ENCODE assay signal across 15 cellular contexts in genomic region chr7:34361663-34362250, GRCh38.
A peak's percentile ranks its signal among the peaks of the same experiment; 100 is the strongest.
DNase-seq lines count a peak whose midpoint lies in the region; ATAC-seq and TF ChIP-seq lines count a peak whose summit lies in the region.
"Had no signal": no experiment of that assay in that cellular context is flagged by ENCODE, and none has a peak within 500 bp of the region (broad histone marks: within the 10 kb centered on the region; RNA-seq: fewer than 3 reads in every experiment).

No MANE protein-coding gene starts in this region.

- H3K9me3 ChIP-seq in MG63 (no peaks in the 10 kb centered on the region; the same call in 1 of the 2 replicates), suprapubic skin (no peaks in the 10 kb centered on the region)
- H3K9me3 ChIP-seq: BE2C, HAP-1, SJCRH30 had no signal

- H3K4me1 ChIP-seq in suprapubic skin = no peaks in the 10 kb centered on the region
- H3K4me1 ChIP-seq: BE2C, HAP-1, SJCRH30 had no signal

- no peaks in the 10 kb centered on the region for H3K4me1 Mint-ChIP-seq in activated CD4-positive, alpha-beta T cell treated with anti-CD3 and anti-CD28 coated beads for 36 hours

- CTCF ChIA-PET in activated CD4-positive, alpha-beta T cell treated with anti-CD3 and anti-CD28 coated beads for 36 hours (lab: Charles Lee) = no interaction called here

- H3K36me3 Mint-ChIP-seq in activated CD4-positive, alpha-beta T cell treated with anti-CD3 and anti-CD28 coated beads for 36 hours (ENCODE audit: low read depth) = no peaks in the 10 kb centered on the region

- POLR2A ChIA-PET in activated CD4-positive, alpha-beta T cell treated with anti-CD3 and anti-CD28 coated beads for 36 hours (lab: Charles Lee) = no interaction called here

- DNase-seq in MG63 (peak; percentile 81), astrocyte of the hippocampus (ENCODE audit: low read depth, low spot score) (peak; percentile 44), middle frontal gyrus (ENCODE audit: extremely low spot score, low spot score) (peak; percentile 65), superior temporal gyrus (ENCODE audit: extremely low spot score) (peak; percentile 71), suprapubic skin (ENCODE audit: low spot score in 2 of 2) (no peak)
- no peak for DNase-seq in activated CD4-positive, alpha-beta T cell treated with anti-CD3 and anti-CD28 coated beads for 36 hours
- no peak for DNase-seq in activated naive CD4-positive, alpha-beta T cell (lab: John Stamatoyannopoulos, UW)
- DNase-seq: BE2C; CD4-positive, alpha-beta T cell; DMS53; Karpas-422; NCI-H187; SJCRH30 had no signal

- intact Hi-C loops in activated CD4-positive, alpha-beta T cell treated with anti-CD3 and anti-CD28 coated beads for 36 hours (cut with DNase I, micrococcal nuclease) = no loop called here

- no peak for TF ChIP-seq EP300 in suprapubic skin (IDR thresholded peaks at IDR 0.05)

- no peaks in the 10 kb centered on the region for H3K9me3 Mint-ChIP-seq in activated CD4-positive, alpha-beta T cell treated with anti-CD3 and anti-CD28 coated beads for 36 hours (ENCODE audit: low read depth)
- H3K9me3 Mint-ChIP-seq: CD4-positive, alpha-beta T cell had no signal

- H3K27me3 ChIP-seq in MG63 = no peaks in the 10 kb centered on the region
- H3K27me3 ChIP-seq in suprapubic skin = no peaks in the 10 kb centered on the region
- H3K27me3 ChIP-seq: BE2C, SJCRH30 had no signal

- no peak for TF ChIP-seq CTCF in suprapubic skin (IDR thresholded peaks at IDR 0.05)

- H3K27ac Mint-ChIP-seq in activated CD4-positive, alpha-beta T cell treated with anti-CD3 and anti-CD28 coated beads for 36 hours = no peak overlapping the region
- H3K27ac Mint-ChIP-seq: CD4-positive, alpha-beta T cell had no signal

- 54% methylated on average over 3 of the region's 3 CpGs for WGBS in suprapubic skin

- no peak for ATAC-seq in activated CD4-positive, alpha-beta T cell treated with anti-CD3 and anti-CD28 coated beads for 36 hours

- no peak overlapping the region for H3K4me3 Mint-ChIP-seq in activated CD4-positive, alpha-beta T cell treated with anti-CD3 and anti-CD28 coated beads for 36 hours
- H3K4me3 Mint-ChIP-seq: CD4-positive, alpha-beta T cell had no signal

- H3K27me3 Mint-ChIP-seq in activated CD4-positive, alpha-beta T cell treated with anti-CD3 and anti-CD28 coated beads for 36 hours = no peaks in the 10 kb centered on the region
- H3K27me3 Mint-ChIP-seq: CD4-positive, alpha-beta T cell had no signal

- H3K36me3 ChIP-seq in MG63 (no peaks in the 10 kb centered on the region), suprapubic skin (no peaks in the 10 kb centered on the region)
- H3K36me3 ChIP-seq: BE2C, HAP-1, SJCRH30 had no signal

- H3K4me3 ChIP-seq in MG63 (no peak overlapping the region), suprapubic skin (no peak overlapping the region)
- H3K4me3 ChIP-seq: HAP-1, SJCRH30 had no signal

- H3K27ac ChIP-seq in suprapubic skin = no peak overlapping the region
- H3K27ac ChIP-seq: RWPE1, SJCRH30 had no signal

- TF ChIP-seq POLR2A in suprapubic skin (IDR thresholded peaks at IDR 0.05) = no peak

Comparison
In these comparisons a context has a peak if more than half of its experiments do, and no peak if none do; other contexts are left out.
1. DNase-seq: peak in MG63 (single experiment), astrocyte of the hippocampus (single experiment), middle frontal gyrus (single experiment) and superior temporal gyrus (single experiment); none in activated CD4-positive, alpha-beta T cell treated with anti-CD3 and anti-CD28 coated beads for 36 hours (single experiment), suprapubic skin (0 of 2) and activated naive CD4-positive, alpha-beta T cell (0 of 4).